Comparison of ENCODE assay signal across 15 cellular contexts in the genomic region with DNA sequence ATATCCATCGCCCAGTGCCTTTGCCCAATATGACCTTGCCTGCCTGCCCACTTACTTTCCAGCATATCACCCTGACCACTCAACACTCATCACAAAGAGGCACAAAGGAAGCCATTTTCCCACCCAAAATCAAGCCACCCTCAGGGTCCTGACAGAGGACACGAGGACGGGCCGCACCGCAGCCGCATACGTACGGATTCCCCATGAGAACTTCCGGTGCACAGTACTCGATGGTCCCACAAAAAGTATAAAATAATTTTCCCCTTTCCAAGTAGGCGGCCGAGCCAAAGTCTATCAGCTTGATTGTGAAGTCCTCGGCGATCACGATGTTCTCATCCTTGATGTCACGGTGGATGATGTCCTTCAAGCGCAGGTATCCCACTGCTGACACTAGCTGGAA. TPM values are rescaled to one million over a fixed set of nuclear protein-coding genes. Genes with fewer than 3 reads are reported as not detected.
DNase-seq lines count a peak whose midpoint lies in the region; ATAC-seq and TF ChIP-seq lines count a peak whose summit lies in the region.
"Had no signal": no experiment of that assay in that cellular context is flagged by ENCODE, and none has a peak within 500 bp of the region (broad histone marks: within the 10 kb centered on the region; RNA-seq: fewer than 3 reads in every experiment).

No MANE protein-coding gene starts in this region.

- POLR2A ChIA-PET in activated B cell treated with CpG ODN at 0.5 μM for 24 hours (lab: Charles Lee) = interaction anchor here (0.6 to 6.9 kb wide), 4 partner anchors 10 to 486 kb away, joined by 4 to 142 read pairs (median 95); a partner anchor contains a TSS

- H3K4me1 Mint-ChIP-seq in stimulated activated naive CD8-positive, alpha-beta T cell treated with anti-CD3 and anti-CD28 coated beads, Interleukin-15, Interleukin-2, amounts not matched to agents 100 ng/mL and 50 ng/mL, for 24 hours (ENCODE audit: low read depth) = peaks cover 54% of the 10 kb centered on the region
- H3K4me1 Mint-ChIP-seq in activated B cell treated with CpG ODN at 0.5 μM for 24 hours (peaks cover 53% of the 10 kb centered on the region), endothelial cell (ENCODE audit: unreplicated experiment) (peaks cover 39% of the 10 kb centered on the region)

- DNase-seq in stimulated activated naive CD8-positive, alpha-beta T cell treated with anti-CD3 and anti-CD28 coated beads, Interleukin-15, Interleukin-2, amounts not matched to agents 100 U/mL and 50 U/mL, for 24 hours = no peak
- DNase-seq in activated B cell treated with CpG ODN at 0.5 μM for 24 hours (no peak), endothelial cell (ENCODE audit: low spot score) (no peak), kidney tubule cell (ENCODE audit: low spot score) (no peak), DMS 273 treated with DMSO at 0.1 percent for 48 hours (lab: John Stamatoyannopoulos, UW) (no peak)
- DNase-seq: COR-L47, dermis blood vessel endothelial cell, HFFc6, left ventricle myocardium superior, NCI-H1048, NCI-H2029 treated with DMSO at 0.1 percent for 48 hours, WERI-Rb-1 had no signal

- CTCF ChIA-PET in activated B cell treated with CpG ODN at 0.5 μM for 24 hours (lab: Charles Lee) = interaction anchor here (1.4 kb wide), 1 partner anchor 37 kb away, joined by 4 read pairs; a partner anchor contains a TSS

- no peak for TF ChIP-seq CTCF in activated B cell treated with CpG ODN at 0.5 μM for 24 hours (IDR thresholded peaks at IDR 0.05)
- no peak for TF ChIP-seq CTCF in endothelial cell (IDR thresholded peaks at IDR 0.05; ENCODE audit: unreplicated experiment)

- intact Hi-C loops in activated B cell treated with CpG ODN at 0.5 μM for 24 hours (cut with micrococcal nuclease) = no loop called here

- H3K9me3 Mint-ChIP-seq in stimulated activated naive CD8-positive, alpha-beta T cell treated with anti-CD3 and anti-CD28 coated beads, Interleukin-15, Interleukin-2, amounts not matched to agents 100 ng/mL and 50 ng/mL, for 24 hours = no peaks in the 10 kb centered on the region
- H3K9me3 Mint-ChIP-seq in activated B cell treated with CpG ODN at 0.5 μM for 24 hours (no peaks in the 10 kb centered on the region), endothelial cell (ENCODE audit: unreplicated experiment) (no peaks in the 10 kb centered on the region)
- H3K9me3 Mint-ChIP-seq: HFFc6 had no signal

- H3K27ac Mint-ChIP-seq in stimulated activated naive CD8-positive, alpha-beta T cell treated with anti-CD3 and anti-CD28 coated beads, Interleukin-15, Interleukin-2, amounts not matched to agents 100 ng/mL and 50 ng/mL, for 24 hours = peak overlapping the region; percentile 95
- H3K27ac Mint-ChIP-seq in activated B cell treated with CpG ODN at 0.5 μM for 24 hours (peak overlapping the region; percentile 94), endothelial cell (ENCODE audit: unreplicated experiment) (peak overlapping the region; percentile 81)
- H3K27ac Mint-ChIP-seq: HFFc6 had no signal

- H3K27me3 Mint-ChIP-seq in stimulated activated naive CD8-positive, alpha-beta T cell treated with anti-CD3 and anti-CD28 coated beads, Interleukin-15, Interleukin-2, amounts not matched to agents 100 ng/mL and 50 ng/mL, for 24 hours = no peaks in the 10 kb centered on the region
- H3K27me3 Mint-ChIP-seq in activated B cell treated with CpG ODN at 0.5 μM for 24 hours (no peaks in the 10 kb centered on the region), endothelial cell (ENCODE audit: unreplicated experiment) (peaks cover 9% of the 10 kb centered on the region)

- peaks cover 53% of the 10 kb centered on the region for H3K36me3 Mint-ChIP-seq in stimulated activated naive CD8-positive, alpha-beta T cell treated with anti-CD3 and anti-CD28 coated beads, Interleukin-15, Interleukin-2, amounts not matched to agents 100 ng/mL and 50 ng/mL, for 24 hours (ENCODE audit: low read depth)
- H3K36me3 Mint-ChIP-seq in activated B cell treated with CpG ODN at 0.5 μM for 24 hours (ENCODE audit: low read depth) = peaks cover 49% of the 10 kb centered on the region
- peaks cover 33% of the 10 kb centered on the region for H3K36me3 Mint-ChIP-seq in endothelial cell (ENCODE audit: low read depth, unreplicated experiment)

- H3K4me3 Mint-ChIP-seq in stimulated activated naive CD8-positive, alpha-beta T cell treated with anti-CD3 and anti-CD28 coated beads, Interleukin-15, Interleukin-2, amounts not matched to agents 100 ng/mL and 50 ng/mL, for 24 hours = peak overlapping the region; percentile 79
- H3K4me3 Mint-ChIP-seq in activated B cell treated with CpG ODN at 0.5 μM for 24 hours (peak overlapping the region; percentile 48), endothelial cell (ENCODE audit: unreplicated experiment) (peak overlapping the region; percentile 3)
- H3K4me3 Mint-ChIP-seq: HFFc6 had no signal

- no peak for ATAC-seq in stimulated activated naive CD8-positive, alpha-beta T cell treated with anti-CD3 and anti-CD28 coated beads, Interleukin-15, Interleukin-2, amounts not matched to agents 100 U/mL and 50 U/mL, for 24 hours
- no peak for ATAC-seq in activated B cell treated with CpG ODN at 0.5 μM for 24 hours (ENCODE audit: low read depth)
- ATAC-seq in HG03039 (IDR thresholded peaks at IDR 0.05; ENCODE audit: unreplicated experiment) = no peak
- no peak for ATAC-seq in GM19023 (IDR thresholded peaks at IDR 0.05; ENCODE audit: unreplicated experiment)
- ATAC-seq: left ventricle myocardium superior had no signal

RNA-seq across cellular contexts. Expression of a gene that starts 10.0 kb away (rescaled TPM):
- total RNA-seq in activated B cell treated with CpG ODN at 0.5 μM for 24 hours (99.7 and 122 TPM in 2 replicates), endothelial cell (ENCODE audit: unreplicated experiment) (82.4 TPM)

RNA-seq across cellular contexts. Expression of a gene that starts 37.2 kb away (rescaled TPM):
- 113 and 150 TPM in 2 replicates for total RNA-seq in activated B cell treated with CpG ODN at 0.5 μM for 24 hours
- total RNA-seq in endothelial cell (ENCODE audit: unreplicated experiment) = 39.7 TPM

RNA-seq across cellular contexts. Expression of a gene that starts 38.2 kb away (rescaled TPM):
- 72.0 and 74.5 TPM in 2 replicates for total RNA-seq in activated B cell treated with CpG ODN at 0.5 μM for 24 hours
- 61.6 TPM for total RNA-seq in endothelial cell (ENCODE audit: unreplicated experiment)

Comparison
In these comparisons a context has a peak if more than half of its experiments do, and no peak if none do; other contexts are left out.
1. H3K4me3 Mint-ChIP-seq: peak in every context shown above with its lines; median percentile 79 in stimulated activated naive CD8-positive, alpha-beta T cell treated with anti-CD3 and anti-CD28 coated beads, Interleukin-15, Interleukin-2, amounts not matched to agents 100 ng/mL and 50 ng/mL, for 24 hours; 48 in activated B cell treated with CpG ODN at 0.5 μM for 24 hours; 3 in endothelial cell.